24 cellular contexts compared by ENCODE assay signal in genomic region chr7:9242604-9243003, GRCh38.
DNase-seq lines count a peak whose midpoint lies in the region; ATAC-seq, FAIRE-seq and TF ChIP-seq lines count a peak whose summit lies in the region.
"Had no signal": no experiment of that assay in that cellular context is flagged by ENCODE, and none has a peak within 500 bp of the region (broad histone marks: within the 10 kb centered on the region; RNA-seq: fewer than 3 reads in every experiment).

No MANE protein-coding gene starts in this region.

- POLR2A ChIA-PET in RWPE1 (lab: Yijun Ruan, JAX; ENCODE audit: low non-redundant PET) = no interaction called here

- TF ChIP-seq CTCF in OCI-LY3 (IDR thresholded peaks at IDR 0.05; ENCODE audit: low read depth, low read length) (no peak), RWPE1 (conservative IDR thresholded peaks at IDR 0.05; ENCODE audit: low read depth) (no peak)

- no peak overlapping the region for H3K27ac ChIP-seq in OCI-LY3 (ENCODE audit: low read length)
- H3K27ac ChIP-seq in RWPE1 = no peak overlapping the region
- H3K27ac ChIP-seq in small intestine (ENCODE audit: low read depth in 1 of 2, low read length in 1 of 2) = no peak overlapping the region
- H3K27ac ChIP-seq: BLaER1, Peyer's patch, SK-N-MC had no signal

- no peaks in the 10 kb centered on the region for H3K79me2 ChIP-seq in OCI-LY3 (ENCODE audit: low read length)

- WGBS in small intestine, 3 donors = 69 to 73% (median 71%) methylated on average over 4 of the region's 4 CpGs

- DNase-seq in HT1080 (ENCODE audit: low read depth) (peak; percentile 38), foreskin melanocyte (peak; percentile 32), NCI-H1436 (lab: John Stamatoyannopoulos, UW) (no peak), RWPE1 (ENCODE audit: low spot score) (no peak), small intestine (no peak)
- DNase-seq: ACHN; Caco-2; CD4-positive, alpha-beta T cell; DMS153; NCI-H1105; NCI-H1694; NCI-H2081 treated with DMSO at 0.1 percent for 48 hours; NCI-H2171 treated with DMSO at 0.1 percent for 48 hours; NCI-H526; Peyer's patch; SHP77; SW 1271; T-helper 17 cell had no signal

- FAIRE-seq in small intestine (lab: Jason Lieb, UNC) = no peak
- FAIRE-seq: GM12891 had no signal

- no peak overlapping the region for H3K9ac ChIP-seq in OCI-LY3 (ENCODE audit: low read length)
- H3K9ac ChIP-seq: BLaER1 had no signal

- H3K4me3 ChIP-seq in OCI-LY3 (ENCODE audit: low read length) (peak overlapping the region; percentile 47), small intestine (ENCODE audit: low read depth in 1 of 2, low read length in 2 of 2) (no peak overlapping the region)
- H3K4me3 ChIP-seq: BLaER1, HAP-1, Peyer's patch, SK-N-MC had no signal

- H3K27me3 ChIP-seq in OCI-LY3 (ENCODE audit: low read depth, low read length) = no peaks in the 10 kb centered on the region
- no peaks in the 10 kb centered on the region for H3K27me3 ChIP-seq in small intestine (ENCODE audit: control insufficient read depth in 2 of 2, insufficient read depth in 2 of 2, low read length in 2 of 2)
- H3K27me3 ChIP-seq: BLaER1, Peyer's patch had no signal

- CTCF ChIA-PET in RWPE1 (lab: Yijun Ruan, JAX) = no interaction called here

- H3K4me2 ChIP-seq in OCI-LY3 (ENCODE audit: low read length) = peak overlapping the region; percentile 44
- H3K4me2 ChIP-seq: BLaER1 had no signal

- H3K4me1 ChIP-seq in OCI-LY3 (ENCODE audit: low read length) = no peaks in the 10 kb centered on the region
- H3K4me1 ChIP-seq in small intestine (ENCODE audit: control insufficient read depth in 2 of 2, insufficient read depth in 1 of 2, low read depth in 1 of 2, low read length in 1 of 2) = no peaks in the 10 kb centered on the region
- H3K4me1 ChIP-seq: BLaER1, Caco-2, HAP-1, Peyer's patch had no signal

- no peaks in the 10 kb centered on the region for H4K20me1 ChIP-seq in OCI-LY3 (ENCODE audit: insufficient read depth, low read length)
- H4K20me1 ChIP-seq: BLaER1 had no signal

- H3K9me3 ChIP-seq in OCI-LY3 (ENCODE audit: insufficient read depth, low read length) (no peaks in the 10 kb centered on the region), small intestine (ENCODE audit: control insufficient read depth, low read depth) (no peaks in the 10 kb centered on the region)
- H3K9me3 ChIP-seq: BLaER1, Caco-2, HAP-1, Peyer's patch had no signal

- H3K36me3 ChIP-seq in OCI-LY3 (replicated peaks; ENCODE audit: low read depth, low read length) (no peaks in the 10 kb centered on the region), small intestine (ENCODE audit: control insufficient read depth in 2 of 2, insufficient read depth in 2 of 2, low read length in 2 of 2) (no peaks in the 10 kb centered on the region)
- H3K36me3 ChIP-seq: BLaER1, HAP-1, Peyer's patch had no signal

- H2AFZ ChIP-seq in OCI-LY3 (ENCODE audit: low read depth, low read length) = peak overlapping the region; percentile 53

- ATAC-seq in HG02798 (IDR thresholded peaks at IDR 0.05; ENCODE audit: poor library complexity, unreplicated experiment) = no peak
- ATAC-seq: T-helper 17 cell had no signal

Comparison
In these comparisons a context has a peak if more than half of its experiments do, and no peak if none do; other contexts are left out.
1. DNase-seq: peak in HT1080 (single experiment) and foreskin melanocyte (single experiment); none in NCI-H1436 (single experiment), RWPE1 (single experiment) and small intestine (single experiment).